Comparison of ENCODE assay signal across 19 cellular contexts in the genomic region with DNA sequence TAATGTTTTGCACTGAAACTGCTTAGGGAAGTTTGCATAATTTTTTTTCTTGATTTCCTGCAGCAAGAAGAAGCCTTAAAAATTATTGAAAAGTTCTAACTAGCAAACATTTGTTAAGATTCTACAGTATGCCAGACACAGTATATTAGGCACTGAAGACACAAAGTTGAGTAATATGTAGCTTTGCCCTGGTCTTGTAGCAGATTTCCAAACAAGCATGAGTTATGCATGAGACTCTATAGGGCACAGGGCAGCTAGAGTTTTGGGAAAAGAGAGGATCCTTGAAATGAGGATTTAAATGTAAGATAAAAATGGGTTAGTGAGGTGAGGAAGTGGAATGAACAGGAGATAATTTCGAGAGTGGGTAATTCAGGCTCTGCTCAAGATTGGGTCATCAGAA. TPM values are rescaled to one million over a fixed set of nuclear protein-coding genes. Genes with fewer than 3 reads are reported as not detected.
A peak's percentile ranks its signal among the peaks of the same experiment; 100 is the strongest.
DNase-seq lines count a peak whose midpoint lies in the region; ATAC-seq and TF ChIP-seq lines count a peak whose summit lies in the region.
"Had no signal": no experiment of that assay in that cellular context is flagged by ENCODE, and none has a peak within 500 bp of the region (broad histone marks: within the 10 kb centered on the region; RNA-seq: fewer than 3 reads in every experiment).

No MANE protein-coding gene starts in this region.

- no peaks in the 10 kb centered on the region for H3K27me3 ChIP-seq in effector memory CD4-positive, alpha-beta T cell (replicated peaks; ENCODE audit: control insufficient read depth, insufficient read depth, low read length, poor library complexity, severe bottlenecking)
- H3K27me3 ChIP-seq in upper lobe of left lung (no peaks in the 10 kb centered on the region), thyroid gland (no peaks in the 10 kb centered on the region)

- peak overlapping the region; percentile 61 for H3K27ac ChIP-seq in effector memory CD4-positive, alpha-beta T cell (ENCODE audit: insufficient read depth, low read length, poor library complexity, severe bottlenecking)
- H3K27ac ChIP-seq in upper lobe of left lung (peak overlapping the region; percentile 23 to 68 (median 42)), thyroid gland (no peak overlapping the region)
- H3K27ac ChIP-seq: coronary artery had no signal

- intact Hi-C loops in thyroid gland (cut with DNase I): no loop called here

- WGBS in upper lobe of left lung, 2 donors: 65 to 67% methylated on average over 1 of the region's 1 CpG
- WGBS in thyroid gland, 2 donors: 86 to 92% methylated on average over 1 of the region's 1 CpG

- peaks cover 44% of the 10 kb centered on the region for H3K4me1 Mint-ChIP-seq in activated naive CD4-positive, alpha-beta T cell treated with anti-CD3 and anti-CD28 coated beads, Interleukin-2, amount 50 U/mL, for 24 hours
- peaks cover 33 to 43% (median 43%) of the 10 kb centered on the region in 3 donors for H3K4me1 Mint-ChIP-seq in T-cell

- no peak for TF ChIP-seq POLR2A in upper lobe of left lung (IDR thresholded peaks at IDR 0.05)
- TF ChIP-seq POLR2A in thyroid gland (IDR thresholded peaks at IDR 0.05): no peak
- no peak for TF ChIP-seq POLR2A in GM18505 (IDR thresholded peaks at IDR 0.05; ENCODE audit: borderline replicate concordance, extremely low read depth, insufficient read depth, insufficient read length)

- H3K27ac Mint-ChIP-seq in activated naive CD4-positive, alpha-beta T cell treated with anti-CD3 and anti-CD28 coated beads, Interleukin-2, amount 50 U/mL, for 24 hours: peak overlapping the region; percentile 97
- peak overlapping the region; percentile 93 to 98 for H3K27ac Mint-ChIP-seq in T-cell

- TF ChIP-seq EP300 in upper lobe of left lung (IDR thresholded peaks at IDR 0.05): peak in 1 of 4 donors; percentile 83

- POLR2A ChIA-PET in T-cell (lab: Charles Lee): interaction anchor here in 1 of 2 donors (1.1 kb wide), 2 partner anchors 8 to 17 kb away, joined by 4 read pairs; no protein-coding TSS in a partner anchor

- ATAC-seq in T-cell (replicated peaks in 1 of 4) (no peak), upper lobe of left lung (ENCODE audit: low FRiP score in 2 of 2) (peak in 1 of 2 donors; percentile 64), HG02610 (IDR thresholded peaks at IDR 0.05; ENCODE audit: unreplicated experiment) (no peak), GM18505 (IDR thresholded peaks at IDR 0.05; ENCODE audit: unreplicated experiment) (no peak)

- no peak for DNase-seq in activated naive CD4-positive, alpha-beta T cell (lab: John Stamatoyannopoulos, UW)
- DNase-seq in T-cell (no peak), upper lobe of left lung (no peak), thyroid gland (no peak)
- DNase-seq in effector memory CD4-positive, alpha-beta T cell: no peak
- DNase-seq: anterior cingulate cortex; NCI-H1105 treated with DMSO at 0.1 percent for 48 hours; NCI-H446 treated with DMSO at 0.1 percent for 48 hours; retina; stimulated activated CD4-positive, alpha-beta T cell treated with anti-CD3 and anti-CD28 coated beads, Interleukin-1b, Interleukin-23, amount 100 ng/mL, for 48 hours; stimulated activated CD8-positive, alpha-beta memory T cell treated with anti-CD3 and anti-CD28 coated beads, Interleukin-4, amount 100 ng/mL, for 48 hours; T-helper 9 cell had no signal

- H3K9me3 Mint-ChIP-seq in activated naive CD4-positive, alpha-beta T cell treated with anti-CD3 and anti-CD28 coated beads, Interleukin-2, amount 50 U/mL, for 24 hours: no peaks in the 10 kb centered on the region
- H3K9me3 Mint-ChIP-seq in T-cell: no peaks in the 10 kb centered on the region

- H3K27me3 Mint-ChIP-seq in activated naive CD4-positive, alpha-beta T cell treated with anti-CD3 and anti-CD28 coated beads, Interleukin-2, amount 50 U/mL, for 24 hours: no peaks in the 10 kb centered on the region
- no peaks in the 10 kb centered on the region for H3K27me3 Mint-ChIP-seq in T-cell

- CTCF ChIA-PET in T-cell (lab: Charles Lee): interaction anchor here in 1 of 2 donors (1.9 kb wide), 1 partner anchor 8 kb away, joined by 7 read pairs; a partner anchor contains a TSS

- TF ChIP-seq CTCF in upper lobe of left lung (IDR thresholded peaks at IDR 0.05): no peak
- no peak for TF ChIP-seq CTCF in thyroid gland (IDR thresholded peaks at IDR 0.05)

- H3K4me3 ChIP-seq in effector memory CD4-positive, alpha-beta T cell (ENCODE audit: insufficient read depth, low read depth, low read length, poor library complexity, severe bottlenecking): no peak overlapping the region
- H3K4me3 ChIP-seq in upper lobe of left lung (no peak overlapping the region), thyroid gland (replicated peaks in 1 of 3) (no peak overlapping the region)
- H3K4me3 ChIP-seq: coronary artery, GM12878 had no signal

- H3K36me3 ChIP-seq in effector memory CD4-positive, alpha-beta T cell (ENCODE audit: control insufficient read depth, insufficient read depth, low read length): no peaks in the 10 kb centered on the region
- H3K36me3 ChIP-seq in upper lobe of left lung: no peaks in the 10 kb centered on the region
- H3K36me3 ChIP-seq in thyroid gland: no peaks in the 10 kb centered on the region

- peaks cover 19% of the 10 kb centered on the region for H3K4me1 ChIP-seq in effector memory CD4-positive, alpha-beta T cell (ENCODE audit: control insufficient read depth, insufficient read depth, low read length, poor library complexity, severe bottlenecking)
- H3K4me1 ChIP-seq in upper lobe of left lung: peaks cover 5 to 8% (median 6%) of the 10 kb centered on the region in 4 donors
- no peaks in the 10 kb centered on the region for H3K4me1 ChIP-seq in thyroid gland

- no peaks in the 10 kb centered on the region for H3K36me3 Mint-ChIP-seq in activated naive CD4-positive, alpha-beta T cell treated with anti-CD3 and anti-CD28 coated beads, Interleukin-2, amount 50 U/mL, for 24 hours
- H3K36me3 Mint-ChIP-seq in T-cell: no peaks in the 10 kb centered on the region

- H3K9me3 ChIP-seq in effector memory CD4-positive, alpha-beta T cell (ENCODE audit: control insufficient read depth, low read length): no peaks in the 10 kb centered on the region
- H3K9me3 ChIP-seq in upper lobe of left lung: no peaks in the 10 kb centered on the region
- no peaks in the 10 kb centered on the region for H3K9me3 ChIP-seq in thyroid gland

- peak overlapping the region; percentile 31 for H3K4me3 Mint-ChIP-seq in activated naive CD4-positive, alpha-beta T cell treated with anti-CD3 and anti-CD28 coated beads, Interleukin-2, amount 50 U/mL, for 24 hours
- H3K4me3 Mint-ChIP-seq in T-cell: peak overlapping the region in 1 of 3 donors; percentile 56

RNA-seq across cellular contexts. Expression of a gene that starts 8.6 kb away (rescaled TPM):
- total RNA-seq in T-cell (10 to 100 TPM; 17.4 to 56.1 (median 23.0) TPM), upper lobe of left lung (10 to 100 TPM; 13.6 to 28.0 (median 20.6) TPM), thyroid gland (1 to 10 TPM; 1.2 to 7.5 (median 4.0) TPM)
- total RNA-seq: Daoy, RPMI7951 had no signal

Comparison
In these comparisons a context has a peak if more than half of its experiments do, and no peak if none do; other contexts are left out.
1. H3K27ac ChIP-seq: peak in effector memory CD4-positive, alpha-beta T cell (single experiment) and upper lobe of left lung (4 of 4); none in thyroid gland (0 of 3).